ENCODE assay signal across 33 cellular contexts in the genomic region with DNA sequence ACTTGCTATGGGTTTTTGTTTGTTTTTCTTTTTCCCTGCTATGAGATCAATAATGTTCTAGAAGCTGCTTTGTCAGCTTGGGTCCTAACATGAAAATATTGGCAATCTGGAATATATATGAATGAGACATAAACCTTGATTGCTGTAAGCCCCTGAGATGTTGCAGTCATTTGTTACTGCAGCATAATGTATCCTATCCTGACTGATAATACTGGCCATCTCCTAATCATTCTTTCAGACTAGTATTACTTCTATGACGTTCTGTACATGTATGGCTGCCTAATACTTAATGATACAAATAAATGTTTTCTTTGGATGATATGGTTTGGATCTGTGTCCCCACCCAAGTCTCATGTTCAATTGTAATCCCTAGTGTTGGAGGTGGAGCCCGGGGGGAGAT.
"Had no signal": no experiment of that assay in that cellular context is flagged by ENCODE, and none has a peak within 500 bp of the region (broad histone marks: within the 10 kb centered on the region; RNA-seq: fewer than 3 reads in every experiment).

No MANE protein-coding gene starts in this region.

- H3K27me3 ChIP-seq: MG63 had no signal

- H3K9me3 ChIP-seq: MG63 had no signal

- H3K36me3 ChIP-seq: MG63 had no signal

- DNase-seq: Kasumi-1, MG63, MM.1S, MV-4-11, NCI-H1048, NCI-H1092, NCI-H1092 treated with DMSO at 0.1 percent for 48 hours, NCI-H1105, NCI-H1105 treated with DMSO at 0.1 percent for 48 hours, NCI-H1417 treated with DMSO at 0.1 percent for 48 hours, NCI-H1436, NCI-H1436 treated with DMSO at 0.1 percent for 48 hours, NCI-H146, NCI-H1694, NCI-H1694 treated with DMSO at 0.1 percent for 48 hours, NCI-H187, NCI-H187 treated with DMSO at 0.1 percent for 48 hours, NCI-H1930, NCI-H2029, NCI-H2029 treated with DMSO at 0.1 percent for 48 hours, NCI-H2081, NCI-H2081 treated with DMSO at 0.1 percent for 48 hours, NCI-H2107, NCI-H2171, NCI-H2171 treated with DMSO at 0.1 percent for 48 hours, NCI-H2227 treated with DMSO at 0.1 percent for 48 hours, NCI-H345, NCI-H446, NCI-H446 treated with DMSO at 0.1 percent for 48 hours, NCI-H510A, NCI-H510A treated with DMSO at 0.1 percent for 48 hours, NCI-H524, NCI-H524 treated with DMSO at 0.1 percent for 48 hours had no signal

- H3K4me3 ChIP-seq: MG63 had no signal
